ENCODE assay signal across 1 cellular context in the genomic region with DNA sequence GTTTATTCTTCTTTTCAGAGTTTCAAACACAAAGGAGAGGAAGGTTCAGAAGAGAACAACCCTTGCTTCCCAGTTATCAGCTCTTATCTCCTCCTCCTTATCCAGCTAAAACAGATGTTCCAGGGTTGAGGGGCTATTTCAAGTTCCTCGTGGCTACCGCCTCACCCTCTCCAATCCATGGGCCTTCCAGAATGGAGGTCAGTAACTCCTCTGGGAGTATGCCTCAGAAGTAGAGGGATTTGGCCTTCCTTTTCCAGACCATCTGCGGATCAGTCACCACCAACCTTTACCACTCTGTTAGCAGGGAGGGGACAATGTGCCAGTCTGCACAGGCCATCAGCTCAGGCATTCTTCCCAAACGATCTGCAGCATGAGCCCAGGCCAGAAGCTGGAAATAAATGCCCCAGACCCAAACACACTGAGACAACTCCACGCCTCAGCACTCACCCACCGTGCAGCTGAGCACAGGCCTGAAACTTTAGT.
TF ChIP-seq lines count a peak whose summit lies in the region.

No MANE protein-coding gene starts in this region.

TF ChIP-seq in GM23338, 12 proteins besides CTCF, POLR2A, EP300 and RAD21:
- TF ChIP-seq POLR2AphosphoS5 (IDR thresholded peaks at IDR 0.05; ENCODE audit: low read depth) = no peak
- TF ChIP-seq, protein P1, sequence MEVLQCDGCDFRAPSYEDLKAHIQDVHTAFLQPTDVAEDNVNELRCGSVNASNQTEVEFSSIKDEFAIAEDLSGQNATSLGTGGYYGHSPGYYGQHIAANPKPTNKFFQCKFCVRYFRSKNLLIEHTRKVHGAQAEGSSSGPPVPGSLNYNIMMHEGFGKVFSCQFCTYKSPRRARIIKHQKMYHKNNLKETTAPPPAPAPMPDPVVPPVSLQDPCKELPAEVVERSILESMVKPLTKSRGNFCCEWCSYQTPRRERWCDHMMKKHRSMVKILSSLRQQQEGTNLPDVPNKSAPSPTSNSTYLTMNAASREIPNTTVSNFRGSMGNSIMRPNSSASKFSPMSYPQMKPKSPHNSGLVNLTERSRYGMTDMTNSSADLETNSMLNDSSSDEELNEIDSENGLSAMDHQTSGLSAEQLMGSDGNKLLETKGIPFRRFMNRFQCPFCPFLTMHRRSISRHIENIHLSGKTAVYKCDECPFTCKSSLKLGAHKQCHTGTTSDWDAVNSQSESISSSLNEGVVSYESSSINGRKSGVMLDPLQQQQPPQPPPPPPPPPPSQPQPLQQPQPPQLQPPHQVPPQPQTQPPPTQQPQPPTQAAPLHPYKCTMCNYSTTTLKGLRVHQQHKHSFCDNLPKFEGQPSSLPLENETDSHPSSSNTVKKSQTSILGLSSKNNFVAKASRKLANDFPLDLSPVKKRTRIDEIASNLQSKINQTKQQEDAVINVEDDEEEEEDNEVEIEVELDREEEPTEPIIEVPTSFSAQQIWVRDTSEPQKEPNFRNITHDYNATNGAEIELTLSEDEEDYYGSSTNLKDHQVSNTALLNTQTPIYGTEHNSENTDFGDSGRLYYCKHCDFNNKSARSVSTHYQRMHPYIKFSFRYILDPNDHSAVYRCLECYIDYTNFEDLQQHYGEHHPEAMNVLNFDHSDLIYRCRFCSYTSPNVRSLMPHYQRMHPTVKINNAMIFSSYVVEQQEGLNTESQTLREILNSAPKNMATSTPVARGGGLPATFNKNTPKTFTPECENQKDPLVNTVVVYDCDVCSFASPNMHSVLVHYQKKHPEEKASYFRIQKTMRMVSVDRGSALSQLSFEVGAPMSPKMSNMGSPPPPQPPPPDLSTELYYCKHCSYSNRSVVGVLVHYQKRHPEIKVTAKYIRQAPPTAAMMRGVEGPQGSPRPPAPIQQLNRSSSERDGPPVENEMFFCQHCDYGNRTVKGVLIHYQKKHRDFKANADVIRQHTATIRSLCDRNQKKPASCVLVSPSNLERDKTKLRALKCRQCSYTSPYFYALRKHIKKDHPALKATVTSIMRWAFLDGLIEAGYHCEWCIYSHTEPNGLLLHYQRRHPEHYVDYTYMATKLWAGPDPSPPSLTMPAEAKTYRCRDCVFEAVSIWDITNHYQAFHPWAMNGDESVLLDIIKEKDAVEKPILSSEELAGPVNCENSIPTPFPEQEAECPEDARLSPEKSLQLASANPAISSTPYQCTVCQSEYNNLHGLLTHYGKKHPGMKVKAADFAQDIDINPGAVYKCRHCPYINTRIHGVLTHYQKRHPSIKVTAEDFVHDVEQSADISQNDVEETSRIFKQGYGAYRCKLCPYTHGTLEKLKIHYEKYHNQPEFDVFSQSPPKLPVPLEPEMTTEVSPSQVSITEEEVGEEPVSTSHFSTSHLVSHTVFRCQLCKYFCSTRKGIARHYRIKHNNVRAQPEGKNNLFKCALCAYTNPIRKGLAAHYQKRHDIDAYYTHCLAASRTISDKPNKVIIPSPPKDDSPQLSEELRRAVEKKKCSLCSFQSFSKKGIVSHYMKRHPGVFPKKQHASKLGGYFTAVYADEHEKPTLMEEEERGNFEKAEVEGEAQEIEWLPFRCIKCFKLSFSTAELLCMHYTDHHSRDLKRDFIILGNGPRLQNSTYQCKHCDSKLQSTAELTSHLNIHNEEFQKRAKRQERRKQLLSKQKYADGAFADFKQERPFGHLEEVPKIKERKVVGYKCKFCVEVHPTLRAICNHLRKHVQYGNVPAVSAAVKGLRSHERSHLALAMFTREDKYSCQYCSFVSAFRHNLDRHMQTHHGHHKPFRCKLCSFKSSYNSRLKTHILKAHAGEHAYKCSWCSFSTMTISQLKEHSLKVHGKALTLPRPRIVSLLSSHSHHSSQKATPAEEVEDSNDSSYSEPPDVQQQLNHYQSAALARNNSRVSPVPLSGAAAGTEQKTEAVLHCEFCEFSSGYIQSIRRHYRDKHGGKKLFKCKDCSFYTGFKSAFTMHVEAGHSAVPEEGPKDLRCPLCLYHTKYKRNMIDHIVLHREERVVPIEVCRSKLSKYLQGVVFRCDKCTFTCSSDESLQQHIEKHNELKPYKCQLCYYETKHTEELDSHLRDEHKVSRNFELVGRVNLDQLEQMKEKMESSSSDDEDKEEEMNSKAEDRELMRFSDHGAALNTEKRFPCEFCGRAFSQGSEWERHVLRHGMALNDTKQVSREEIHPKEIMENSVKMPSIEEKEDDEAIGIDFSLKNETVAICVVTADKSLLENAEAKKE (CRISPR knock-in tag; IDR thresholded peaks at IDR 0.05) = no peak
